Comparison of ENCODE assay signal across 1 cellular context in the genomic region with DNA sequence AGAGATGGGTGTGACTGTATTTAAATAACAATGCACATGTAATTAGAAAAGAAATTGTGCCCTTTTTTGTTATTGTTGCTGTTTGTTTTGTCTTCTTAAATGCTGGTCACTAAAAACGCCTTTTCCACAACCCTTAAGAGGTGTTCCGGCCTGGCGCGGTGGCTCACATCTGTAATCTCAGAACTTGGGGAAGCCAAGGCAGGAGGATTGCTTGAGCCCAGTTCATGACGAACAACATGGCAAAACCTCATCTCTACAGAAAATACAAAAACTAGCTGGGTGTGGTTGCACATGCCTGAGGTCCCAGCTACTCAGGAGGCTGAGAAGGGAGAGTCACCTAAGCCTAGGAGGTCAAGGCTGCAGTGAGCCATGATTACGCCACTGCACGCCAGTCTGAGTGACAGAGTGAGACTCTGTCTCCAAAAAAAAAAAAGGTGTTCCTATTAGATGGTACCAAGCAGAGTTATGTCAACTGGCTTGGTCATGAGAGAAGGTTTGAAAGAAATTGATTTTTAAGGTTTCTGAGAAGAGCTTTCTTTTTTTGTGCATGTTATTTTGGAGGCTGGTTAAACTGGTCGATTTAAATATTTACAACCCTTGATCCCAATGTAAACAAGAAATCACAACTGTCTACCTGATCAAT.
TF ChIP-seq lines count a peak whose summit lies in the region.

No MANE protein-coding gene starts in this region.

TF ChIP-seq in neural cell, 6 proteins besides CTCF, POLR2A, EP300 and RAD21 (continued from another document):
- no peak for TF ChIP-seq REST (IDR thresholded peaks at IDR 0.05; ENCODE audit: borderline replicate concordance)
- no peak for TF ChIP-seq SMC3 (conservative IDR thresholded peaks at IDR 0.05; ENCODE audit: poor library complexity)
